33 cellular contexts compared by ENCODE assay signal in genomic region chrX:65491620-65492019, GRCh38.
"Had no signal": no experiment of that assay in that cellular context is flagged by ENCODE, and none has a peak within 500 bp of the region (broad histone marks: within the 10 kb centered on the region; RNA-seq: fewer than 3 reads in every experiment).

No MANE protein-coding gene starts in this region.

- DNase-seq: activated effector memory CD4-positive, alpha-beta T cell treated with anti-CD3 and anti-CD28 coated beads, Interleukin-2, amount 50 U/mL, for 16 hours; activated effector memory CD4-positive, alpha-beta T cell treated with Interleukin-2 at 50 U/mL for 16 hours; activated gamma-delta T cell; activated gamma-delta T cell treated with Interleukin-2 at 50 U/mL for 16 hours; activated naive CD4-positive, alpha-beta T cell; activated naive CD4-positive, alpha-beta T cell treated with anti-CD3 and anti-CD28 coated beads for 36 hours; activated naive CD4-positive, alpha-beta T cell treated with anti-CD3 and anti-CD28 coated beads, Interleukin-2, amount 10 ng/mL, durations not matched to agents 7 days and 5 days; activated naive CD4-positive, alpha-beta T cell treated with anti-CD3 and anti-CD28 coated beads, Interleukin-2, amount 50 U/mL, for 16 hours; activated naive CD4-positive, alpha-beta T cell treated with Interleukin-2 at 50 U/mL for 16 hours; activated naive CD8-positive, alpha-beta T cell treated with anti-CD3 and anti-CD28 coated beads for 36 hours; activated naive CD8-positive, alpha-beta T cell treated with anti-CD3 and anti-CD28 coated beads, Interleukin-2, amount 10 ng/mL, durations not matched to agents 7 days and 5 days; activated naive CD8-positive, alpha-beta T cell treated with anti-CD3 and anti-CD28 coated beads, Interleukin-2, amount 50 U/mL, for 24 hours; activated T-cell treated with anti-CD3 and anti-CD28 coated beads, Interleukin-2, amount 50 U/mL, for 1 hour; activated T-cell treated with anti-CD3 and anti-CD28 coated beads, Interleukin-2, amount 50 U/mL, for 24 hours; activated T-cell treated with anti-CD3 and anti-CD28 coated beads, Interleukin-2, amount 50 U/mL, for 4 hours; activated T-cell treated with anti-CD3 and anti-CD28 coated beads, Interleukin-2, amount 50 U/mL, for 48 hours; activated T-cell treated with anti-CD3 and anti-CD28 coated beads, Interleukin-2, amount 50 U/mL, for 72 hours; adrenal gland; amniotic stem cell; amygdala; anterior cingulate cortex; aorta; body of pancreas; brain microvascular endothelial cell; caudate nucleus; central memory CD4-positive, alpha-beta T cell; cerebellar nuclear complex had no signal

- H3K4me3 ChIP-seq: adrenal gland, ascending aorta, body of pancreas, breast epithelium, cardiac muscle cell had no signal

- H3K4me1 ChIP-seq: adrenal gland, ascending aorta, body of pancreas, breast epithelium had no signal

- H3K9me3 ChIP-seq: adrenal gland, ascending aorta, body of pancreas, breast epithelium had no signal

- H3K27ac ChIP-seq: adrenal gland, ascending aorta, body of pancreas, brain microvascular endothelial cell, breast epithelium, cardiac muscle cell had no signal

- FAIRE-seq: bronchial epithelial cell had no signal

- H3K27me3 ChIP-seq: ascending aorta, body of pancreas, brain microvascular endothelial cell, cardiac muscle cell had no signal

- ATAC-seq: activated naive CD4-positive, alpha-beta T cell treated with anti-CD3 and anti-CD28 coated beads, Interleukin-2, amount 50 U/mL, for 72 hours; activated naive CD8-positive, alpha-beta T cell treated with anti-CD3 and anti-CD28 coated beads, Interleukin-2, amount 50 U/mL, for 24 hours; activated T-cell treated with anti-CD3 and anti-CD28 coated beads, Interleukin-2, amount 50 U/mL, for 4 hours; activated T-cell treated with anti-CD3 and anti-CD28 coated beads, Interleukin-2, amount 50 U/mL, for 72 hours; activated T-helper 17 cell treated with anti-CD3 and anti-CD28 coated beads, Interleukin-2, amount 50 U/mL, for 72 hours; body of pancreas had no signal

- H3K36me3 ChIP-seq: adrenal gland, ascending aorta, brain microvascular endothelial cell, breast epithelium, cardiac muscle cell had no signal
